8 cellular contexts compared by ENCODE assay signal in the genomic region with DNA sequence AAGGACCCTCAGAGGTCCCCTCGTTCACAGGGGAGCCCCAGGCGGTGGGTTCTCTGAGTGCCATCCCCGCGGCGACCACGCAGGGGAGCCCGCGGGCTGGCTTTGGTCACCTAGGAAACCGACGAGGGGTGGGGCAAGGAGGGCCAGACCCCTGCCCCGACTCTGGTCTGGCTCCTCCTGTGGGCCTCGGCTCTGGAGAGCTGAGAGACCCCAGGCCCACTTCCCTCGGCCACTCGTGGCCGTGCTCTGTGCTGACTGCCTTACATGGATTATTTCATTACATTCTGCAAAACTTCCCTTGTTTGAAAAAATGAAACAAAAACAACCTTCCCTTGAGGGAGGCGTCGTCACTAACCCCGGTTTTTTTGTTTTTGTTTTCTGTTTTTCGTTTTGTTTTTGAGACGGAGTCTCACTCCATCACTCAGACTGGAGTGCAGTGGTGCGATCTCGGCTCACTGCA. TPM values are rescaled to one million over a fixed set of nuclear protein-coding genes. Genes with fewer than 3 reads are reported as not detected.
DNase-seq lines count a peak whose midpoint lies in the region; ATAC-seq and TF ChIP-seq lines count a peak whose summit lies in the region.

No MANE protein-coding gene starts in this region.

- in situ Hi-C loops in KBM-7 (cut with MboI; ENCODE audit: low pct_unique_long_range_greater_than_20kb, low sequenced_read_pairs), result no loop called here

- peak overlapping the region in 1 of 2 donors; percentile 47 for H3K9ac ChIP-seq in mucosa of rectum (ENCODE audit: low read depth in 1 of 2, low read length in 2 of 2)

- DNase-seq in BJ (ENCODE audit: low read depth) (no peak), KBM-7 (peak; percentile 70), dorsolateral prefrontal cortex (peak in 4 of 10 donors; percentile 22 to 68 (median 55))
- DNase-seq in activated CD4-positive, alpha-beta T cell treated with anti-CD3 and anti-CD28 coated beads for 4 hours, result peak; percentile 66 to 68
- DNase-seq in stimulated activated naive B cell treated with anti-CD40 and anti-IgM and Interleukin-4, amounts not matched to agents 10 μg/mL and 1 μg/mL and 100 μg/mL, for 72 hours, result peak; percentile 53

- H3K27me3 Mint-ChIP-seq in stimulated activated naive B cell treated with anti-CD40 and anti-IgM and Interleukin-4, amounts not matched to agents 10 μg/mL and 1 μg/mL and 100 μg/mL, for 72 hours, result peaks cover 0 to 5% of the 10 kb centered on the region in 2 donors

- H3K9me3 ChIP-seq in mucosa of rectum (ENCODE audit: control insufficient read depth in 2 of 2, low read length in 2 of 2), result peaks cover 4 to 10% of the 10 kb centered on the region in 2 donors

- H3K9me3 Mint-ChIP-seq in stimulated activated naive B cell treated with anti-CD40 and anti-IgM and Interleukin-4, amounts not matched to agents 10 μg/mL and 1 μg/mL and 100 μg/mL, for 72 hours, result peaks cover 0 to 4% of the 10 kb centered on the region in 2 donors

- TF ChIP-seq CTCF in BJ (IDR thresholded peaks at IDR 0.05; ENCODE audit: insufficient read depth, low read depth, low read length), result peak; percentile 95
- peak in 55 of 56 donors; percentile 38 to 79 (median 64) for TF ChIP-seq CTCF in dorsolateral prefrontal cortex (IDR thresholded peaks at IDR 0.05 in 54 of 56, conservative IDR thresholded peaks at IDR 0.05 in 2 of 56; ENCODE audit: low read depth in 1 of 56, partially characterized antibody in 56 of 56)

- peaks cover 0 to 4% of the 10 kb centered on the region in 2 donors for H3K36me3 Mint-ChIP-seq in stimulated activated naive B cell treated with anti-CD40 and anti-IgM and Interleukin-4, amounts not matched to agents 10 μg/mL and 1 μg/mL and 100 μg/mL, for 72 hours

- POLR2A ChIA-PET in BJ (lab: Charles Lee), result no interaction called here

- CTCF ChIA-PET in BJ (lab: Yijun Ruan, JAX), result interaction anchor here (0.9 to 2.4 kb wide), 13 partner anchors 8 to 190 kb away, joined by 3 to 13 read pairs (median 5); no protein-coding TSS in a partner anchor

- H3K27me3 ChIP-seq in BJ (ENCODE audit: control insufficient read depth, insufficient read depth, low read length) (peaks cover 6% of the 10 kb centered on the region), dorsolateral prefrontal cortex (peaks cover 0 to 2% (median 0%) of the 10 kb centered on the region in 45 donors), mucosa of rectum (ENCODE audit: control insufficient read depth in 2 of 2, insufficient read depth in 2 of 2, low read length in 2 of 2) (no peaks in the 10 kb centered on the region)

- H3K36me3 ChIP-seq in BJ (ENCODE audit: control insufficient read depth, insufficient read depth, low read length) (no peaks in the 10 kb centered on the region), mucosa of rectum (ENCODE audit: control insufficient read depth in 2 of 2, insufficient read depth in 2 of 2, low read length in 2 of 2) (no peaks in the 10 kb centered on the region)

- H3K4me1 Mint-ChIP-seq in stimulated activated naive B cell treated with anti-CD40 and anti-IgM and Interleukin-4, amounts not matched to agents 10 μg/mL and 1 μg/mL and 100 μg/mL, for 72 hours, result peaks cover 26 to 40% of the 10 kb centered on the region in 2 donors

- H3K27ac Mint-ChIP-seq in stimulated activated naive B cell treated with anti-CD40 and anti-IgM and Interleukin-4, amounts not matched to agents 10 μg/mL and 1 μg/mL and 100 μg/mL, for 72 hours, result peak overlapping the region; percentile 97

- H3K4me3 ChIP-seq in BJ (ENCODE audit: low read depth, low read length), result peak overlapping the region; percentile 41
- peak overlapping the region in 58 of 59 donors; percentile 6 to 65 (median 46) for H3K4me3 ChIP-seq in dorsolateral prefrontal cortex
- H3K4me3 ChIP-seq in mucosa of rectum (ENCODE audit: low read length in 2 of 2), result peak overlapping the region; percentile 20 to 71

- peak overlapping the region; percentile 91 to 94 for H3K4me3 Mint-ChIP-seq in stimulated activated naive B cell treated with anti-CD40 and anti-IgM and Interleukin-4, amounts not matched to agents 10 μg/mL and 1 μg/mL and 100 μg/mL, for 72 hours

- H3K4me1 ChIP-seq in mucosa of rectum (ENCODE audit: control insufficient read depth in 2 of 2, insufficient read depth in 2 of 2, low read length in 2 of 2), result peaks cover 0 to 3% of the 10 kb centered on the region in 2 donors

- H3K27ac ChIP-seq in dorsolateral prefrontal cortex, result peak overlapping the region in 17 of 59 donors; percentile 0 to 70 (median 34)
- peak overlapping the region; percentile 2 to 56 for H3K27ac ChIP-seq in mucosa of rectum (ENCODE audit: low read depth in 2 of 2, low read length in 2 of 2)

- intact Hi-C loops in dorsolateral prefrontal cortex (cut with DNase I), result no loop called here

- ATAC-seq in GM19324 (IDR thresholded peaks at IDR 0.05; ENCODE audit: low FRiP score, unreplicated experiment), result peak; percentile 79
- peak; percentile 87 to 89 for ATAC-seq in stimulated activated naive B cell treated with anti-CD40 and anti-IgM and Interleukin-4, amounts not matched to agents 10 μg/mL and 1 μg/mL and 100 μg/mL, for 72 hours (replicated peaks)
- no peak for ATAC-seq in GM18870 (IDR thresholded peaks at IDR 0.05; ENCODE audit: unreplicated experiment)

RNA-seq across cellular contexts. Expression of a gene that starts 15.2 kb away (rescaled TPM):
- not detected in 2 replicates for polyA plus RNA-seq in BJ (2011; rRNA removed)
- polyA minus RNA-seq in BJ (2011; rRNA and poly(A)+ RNA removed), result 0.05 TPM in 1 of 2 replicates, not detected in the other
- total RNA-seq in dorsolateral prefrontal cortex, result 10 to 100 TPM in 38 of 120 experiments, 1 to 10 TPM in 82; 1.1 to 29.9 (median 8.1) TPM

RNA-seq across cellular contexts. Expression of a gene that starts 23.1 kb away (rescaled TPM):
- 13.7 and 25.7 TPM in 2 replicates for polyA plus RNA-seq in BJ (2011; rRNA removed)
- 14.2 and 18.9 TPM in 2 replicates for polyA minus RNA-seq in BJ (2011; rRNA and poly(A)+ RNA removed)
- 10 to 100 TPM in 7 of 120 experiments, 1 to 10 TPM in 113; 1.2 to 18.5 (median 4.7) TPM for total RNA-seq in dorsolateral prefrontal cortex

RNA-seq across cellular contexts. Expression of a gene that starts 54.9 kb away (rescaled TPM):
- not detected in 2 replicates for polyA plus RNA-seq in BJ (2011; rRNA removed)
- polyA minus RNA-seq in BJ (2011; rRNA and poly(A)+ RNA removed), result not detected in 2 replicates
- total RNA-seq in dorsolateral prefrontal cortex, result 10 to 100 TPM in 104 of 120 experiments, 1 to 10 TPM in 16; 2.8 to 26.3 (median 13.6) TPM
